ENCODE assay signal across 18 cellular contexts in the genomic region with DNA sequence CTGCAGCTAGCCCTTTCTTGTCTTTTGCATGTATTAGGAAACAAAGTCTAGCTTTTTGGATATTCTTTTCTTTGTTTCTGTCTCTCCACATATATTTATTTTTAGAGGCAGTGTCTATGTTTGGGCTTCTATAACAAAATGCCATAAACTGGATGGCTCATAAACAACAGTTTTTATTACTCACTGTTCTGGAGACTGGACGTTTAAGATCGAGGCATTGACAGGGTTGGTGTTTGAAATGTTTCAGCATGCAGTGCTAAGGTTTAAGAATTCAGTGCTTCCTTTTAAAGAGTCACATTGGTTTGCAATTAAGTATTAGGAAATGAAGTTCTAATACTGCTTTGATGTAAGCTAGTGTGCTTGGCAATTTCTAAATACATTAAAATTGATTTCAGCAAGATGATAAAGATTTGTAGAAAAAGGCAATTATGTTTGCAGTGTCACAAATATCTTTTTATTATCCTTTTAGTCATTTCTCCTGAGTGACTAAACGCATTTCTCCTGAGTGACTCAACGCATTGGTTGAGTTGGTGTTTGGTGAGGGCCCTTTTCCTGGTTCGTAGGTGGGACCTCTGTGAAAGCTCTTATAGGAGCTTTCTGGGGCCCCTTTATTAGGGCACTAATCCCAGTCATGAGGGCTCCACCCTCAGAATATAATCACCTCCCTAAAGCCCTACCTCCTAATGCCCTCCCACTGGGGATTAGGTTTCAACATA.
DNase-seq lines count a peak whose midpoint lies in the region; ATAC-seq, FAIRE-seq and TF ChIP-seq lines count a peak whose summit lies in the region.
"Had no signal": no experiment of that assay in that cellular context is flagged by ENCODE, and none has a peak within 500 bp of the region (broad histone marks: within the 10 kb centered on the region; RNA-seq: fewer than 3 reads in every experiment).

No MANE protein-coding gene starts in this region.

- TF ChIP-seq EP300 in A549 (IDR thresholded peaks at IDR 0.05) = no peak

- H3K9me3 Mint-ChIP-seq in glutamatergic neuron (ENCODE audit: unreplicated experiment) = no peaks in the 10 kb centered on the region
- H3K9me3 Mint-ChIP-seq: activated naive CD4-positive, alpha-beta T cell treated with anti-CD3 and anti-CD28 coated beads for 36 hours had no signal

- 19% methylated on average over 5 of the region's 5 CpGs for WGBS in A549 (ENCODE audit: missing lambda C conversion rate)

- no peak for TF ChIP-seq POLR2A in A549 (IDR thresholded peaks at IDR 0.05; ENCODE audit: low read length)

- TF ChIP-seq CTCF in A549 (IDR thresholded peaks at IDR 0.05) = no peak
- TF ChIP-seq CTCF in glutamatergic neuron (IDR thresholded peaks at IDR 0.05; ENCODE audit: partially characterized antibody, unreplicated experiment) = no peak
- no peak for TF ChIP-seq CTCF in right atrium auricular region (IDR thresholded peaks at IDR 0.05)

- H3K27ac ChIP-seq in A549 = no peak overlapping the region
- no peak overlapping the region for H3K27ac ChIP-seq in right atrium auricular region
- H3K27ac ChIP-seq: pancreas, tibial nerve had no signal

- no peak for TF ChIP-seq RAD21 in A549 (conservative IDR thresholded peaks at IDR 0.05 in 1 of 2, IDR thresholded peaks at IDR 0.05 in 1 of 2)

- H3K4me1 ChIP-seq in A549 = no peaks in the 10 kb centered on the region; the same call in 2 of the 3 replicates
- H3K4me1 ChIP-seq in right atrium auricular region = no peaks in the 10 kb centered on the region
- H3K4me1 ChIP-seq: pancreas, tibial nerve had no signal

- H3K4me3 Mint-ChIP-seq in glutamatergic neuron (ENCODE audit: unreplicated experiment) = no peak overlapping the region
- H3K4me3 Mint-ChIP-seq: activated naive CD4-positive, alpha-beta T cell treated with anti-CD3 and anti-CD28 coated beads for 36 hours; brain; CD4-positive, alpha-beta memory T cell had no signal

- H3K4me3 ChIP-seq in A549 (no peak overlapping the region), right atrium auricular region (no peak overlapping the region)
- H3K4me3 ChIP-seq: pancreas, tibial nerve had no signal

- no peaks in the 10 kb centered on the region for H3K4me1 Mint-ChIP-seq in glutamatergic neuron (ENCODE audit: low read depth, unreplicated experiment)
- H3K4me1 Mint-ChIP-seq: CD4-positive, alpha-beta memory T cell had no signal

- no peak for FAIRE-seq in A549 (lab: Jason Lieb, UNC)
- FAIRE-seq: pancreas had no signal

- H3K27ac Mint-ChIP-seq in glutamatergic neuron (ENCODE audit: unreplicated experiment) = no peak overlapping the region
- H3K27ac Mint-ChIP-seq: activated naive CD4-positive, alpha-beta T cell treated with anti-CD3 and anti-CD28 coated beads for 36 hours; CD4-positive, alpha-beta memory T cell had no signal

- H3K4me2 ChIP-seq in A549 = no peak overlapping the region

- H3K9me3 ChIP-seq in A549 = no peaks in the 10 kb centered on the region
- H3K9me3 ChIP-seq in right atrium auricular region = no peaks in the 10 kb centered on the region
- H3K9me3 ChIP-seq: pancreas, tibial nerve had no signal

- CTCF ChIA-PET in A549 (lab: Yijun Ruan, JAX) = interaction anchor here (0.6 kb wide), 1 partner anchor 681 kb away, joined by 4 read pairs; no protein-coding TSS in a partner anchor

- no peaks in the 10 kb centered on the region for H3K27me3 ChIP-seq in right atrium auricular region
- H3K27me3 ChIP-seq: pancreas, tibial nerve had no signal

- in situ Hi-C loops in G401 (cut with HindIII; ENCODE audit: low sequenced_read_pairs) = no loop called here

- DNase-seq in A549 (ENCODE audit: low read depth in 1 of 2, low spot score in 1 of 2) (peak in 1 of 2 experiments; percentile 1), HS-5 (ENCODE audit: low read depth) (peak; percentile 58), amniotic epithelial cell (ENCODE audit: low read depth) (peak; percentile 10), hepatic stellate cell (ENCODE audit: low spot score) (peak; percentile 2), glutamatergic neuron (no peak), T1000 (lab: John Stamatoyannopoulos, UW) (no peak), right atrium auricular region (ENCODE audit: low spot score) (no peak), G401 (ENCODE audit: low spot score) (no peak)
- DNase-seq: activated naive CD4-positive, alpha-beta T cell treated with anti-CD3 and anti-CD28 coated beads for 36 hours; CD4-positive, alpha-beta memory T cell; Karpas-422; NCI-H226; pancreas; SIG-M5; stimulated activated naive CD4-positive, alpha-beta T cell had no signal

- H3K36me3 Mint-ChIP-seq in glutamatergic neuron (ENCODE audit: unreplicated experiment) = no peaks in the 10 kb centered on the region
- H3K36me3 Mint-ChIP-seq: brain; CD4-positive, alpha-beta memory T cell had no signal

- H3K36me3 ChIP-seq in right atrium auricular region = no peaks in the 10 kb centered on the region
- H3K36me3 ChIP-seq: pancreas, tibial nerve had no signal

- POLR2A ChIA-PET in A549 (lab: Yijun Ruan, JAX) = no interaction called here

- ATAC-seq in A549 = no peak
- ATAC-seq: left lobe of liver, pancreas had no signal

- H3K27me3 Mint-ChIP-seq in glutamatergic neuron (ENCODE audit: unreplicated experiment) = no peaks in the 10 kb centered on the region
- H3K27me3 Mint-ChIP-seq: brain had no signal

TF ChIP-seq in A549, 52 proteins besides CTCF, POLR2A, EP300 and RAD21:
- TF ChIP-seq POLR2AphosphoS2 (conservative IDR thresholded peaks at IDR 0.05; ENCODE audit: low read length) (no peak), ZC3H11A (IDR thresholded peaks at IDR 0.05) (no peak), FOSL2 (IDR thresholded peaks at IDR 0.05) (no peak), FOSL2 (CRISPR knock-in tag; IDR thresholded peaks at IDR 0.05) (0 out of 2 replicates have a peak, but pooled peaks have one; percentile 4), NFE2L2 (conservative IDR thresholded peaks at IDR 0.05; ENCODE audit: low read length) (no peak)

Comparison
In these comparisons a context has a peak if more than half of its experiments do, and no peak if none do; other contexts are left out.
1. DNase-seq: peak in HS-5 (single experiment), amniotic epithelial cell (single experiment) and hepatic stellate cell (single experiment); none in glutamatergic neuron (single experiment), T1000 (single experiment), right atrium auricular region (single experiment) and G401 (single experiment).